In the genomic region with DNA sequence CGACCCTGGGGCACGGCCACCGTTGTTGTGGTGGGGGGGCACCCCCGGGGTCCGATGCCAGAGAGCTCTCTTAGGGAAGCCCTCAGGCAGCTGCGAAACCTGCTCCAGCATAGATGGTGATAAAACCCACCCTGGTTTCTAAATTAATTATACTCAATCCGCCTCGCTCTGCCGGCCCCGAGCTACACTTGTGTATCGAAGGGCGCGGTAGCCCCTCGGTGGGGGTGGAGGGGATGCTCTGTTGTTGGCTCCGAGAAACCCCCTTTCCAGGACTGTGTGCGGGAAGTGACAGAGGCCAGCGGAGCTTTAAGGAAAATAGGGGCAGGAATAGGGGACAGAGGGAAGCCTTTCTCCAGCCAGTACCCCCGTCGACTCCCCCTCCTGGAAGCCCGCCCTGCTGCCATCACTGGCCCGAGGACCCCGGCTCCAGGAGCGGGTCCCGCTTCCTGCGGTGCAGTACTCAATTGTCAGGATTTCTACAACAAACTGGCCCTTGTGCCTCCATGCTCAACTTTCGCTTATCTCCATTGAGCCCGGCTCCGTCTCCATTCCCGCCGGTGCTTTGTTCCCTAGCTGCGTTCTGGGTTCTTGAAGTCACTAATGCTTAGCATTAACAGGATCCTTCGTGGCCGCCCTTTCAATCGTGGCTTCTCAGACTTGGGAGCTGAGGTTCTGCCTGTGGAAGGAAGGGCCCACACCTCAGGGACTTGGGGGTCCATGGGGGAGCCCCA, we compare ENCODE assay signal across 8 cellular contexts.
DNase-seq lines count a peak whose midpoint lies in the region; ATAC-seq and TF ChIP-seq lines count a peak whose summit lies in the region.

No MANE protein-coding gene starts in this region.

- peak overlapping the region; percentile 17 for H3K27ac Mint-ChIP-seq in activated naive CD4-positive, alpha-beta T cell treated with anti-CD3 and anti-CD28 coated beads, Interleukin-2, amount 50 U/mL, for 24 hours
- H3K27ac Mint-ChIP-seq in naive thymus-derived CD8-positive, alpha-beta T cell = no peak overlapping the region

- H2BK15ac ChIP-seq in mesenchymal stem cell (ENCODE audit: low read depth, poor library complexity, severe bottlenecking) = no peak overlapping the region

- H3K4me1 ChIP-seq in mesenchymal stem cell (ENCODE audit: control insufficient read depth, insufficient read depth, low read depth, low read length) (peaks cover 11% of the 10 kb centered on the region), urinary bladder (ENCODE audit: insufficient read depth) (no peaks in the 10 kb centered on the region)

- H3K36me3 ChIP-seq in mesenchymal stem cell (ENCODE audit: control insufficient read depth in 1 of 2, insufficient read depth in 2 of 2, low read depth in 1 of 2, low read length in 2 of 2) (no peaks in the 10 kb centered on the region), urinary bladder (ENCODE audit: insufficient read depth) (no peaks in the 10 kb centered on the region)

- H2AFZ ChIP-seq in mesenchymal stem cell (ENCODE audit: low read depth, low read length) = no peak overlapping the region

- 6% methylated on average over 22 of the region's 34 CpGs for WGBS in mesenchymal stem cell
- WGBS in urinary bladder = 11% methylated on average over 34 of the region's 34 CpGs

- H3K4ac ChIP-seq in mesenchymal stem cell (ENCODE audit: low read depth in 1 of 2, low read length in 2 of 2) = no peak overlapping the region

- H3K9me3 Mint-ChIP-seq in activated naive CD4-positive, alpha-beta T cell treated with anti-CD3 and anti-CD28 coated beads, Interleukin-2, amount 50 U/mL, for 24 hours = no peaks in the 10 kb centered on the region
- no peaks in the 10 kb centered on the region for H3K9me3 Mint-ChIP-seq in naive thymus-derived CD8-positive, alpha-beta T cell

- peak overlapping the region in 1 of 2 experiments; percentile 78 for H2BK12ac ChIP-seq in mesenchymal stem cell (ENCODE audit: low read length in 2 of 2)

- H3K14ac ChIP-seq in mesenchymal stem cell (ENCODE audit: low read length in 2 of 2) = no peak overlapping the region

- H3K9ac ChIP-seq in mesenchymal stem cell (ENCODE audit: low read length) = no peak overlapping the region

- peak overlapping the region; percentile 43 to 76 for H3K18ac ChIP-seq in mesenchymal stem cell (ENCODE audit: low read depth in 1 of 2, low read length in 2 of 2)

- ATAC-seq in naive thymus-derived CD8-positive, alpha-beta T cell = no peak

- peaks cover 28 to 87% of the 10 kb centered on the region in 2 experiments for H3K27me3 ChIP-seq in mesenchymal stem cell (ENCODE audit: control insufficient read depth in 1 of 2, insufficient read depth in 1 of 2, low read length in 2 of 2)

- DNase-seq in activated naive CD4-positive, alpha-beta T cell (lab: John Stamatoyannopoulos, UW) = no peak
- DNase-seq in cardiac fibroblast (ENCODE audit: low read depth in 2 of 2) (no peak), mesenchymal stem cell (no peak), T-helper 2 cell (no peak), NCI-H187 (lab: John Stamatoyannopoulos, UW) (no peak)
- no peak for DNase-seq in naive thymus-derived CD8-positive, alpha-beta T cell

- TF ChIP-seq CTCF in cardiac fibroblast (IDR thresholded peaks at IDR 0.05; ENCODE audit: low read depth, low read length) = no peak

- peak overlapping the region; percentile 94 for H3K4me2 ChIP-seq in mesenchymal stem cell (ENCODE audit: low read length, poor library complexity, severe bottlenecking)

- H2AK5ac ChIP-seq in mesenchymal stem cell (ENCODE audit: low read length, severe bottlenecking) = no peak overlapping the region

- no peaks in the 10 kb centered on the region for H3K4me1 Mint-ChIP-seq in activated naive CD4-positive, alpha-beta T cell treated with anti-CD3 and anti-CD28 coated beads, Interleukin-2, amount 50 U/mL, for 24 hours
- H3K4me1 Mint-ChIP-seq in naive thymus-derived CD8-positive, alpha-beta T cell = peaks cover 0 to 2% (median 0%) of the 10 kb centered on the region in 4 donors

- no peaks in the 10 kb centered on the region for H3K79me1 ChIP-seq in mesenchymal stem cell (replicated peaks; ENCODE audit: low read length, poor library complexity, severe bottlenecking)

- H4K91ac ChIP-seq in mesenchymal stem cell (ENCODE audit: low read length) = no peak overlapping the region

- H2BK5ac ChIP-seq in mesenchymal stem cell (ENCODE audit: low read depth, low read length, poor library complexity, severe bottlenecking) = no peak overlapping the region

- H3K9me3 ChIP-seq in mesenchymal stem cell (ENCODE audit: control insufficient read depth, low read length) = peaks cover 4% of the 10 kb centered on the region

- H3K27ac ChIP-seq in mesenchymal stem cell (ENCODE audit: low read length, poor library complexity, severe bottlenecking) (no peak overlapping the region), urinary bladder (ENCODE audit: low read depth) (peak overlapping the region; percentile 23)

- POLR2A ChIA-PET in naive thymus-derived CD8-positive, alpha-beta T cell (lab: Charles Lee) = no interaction called here

- peaks cover 9% of the 10 kb centered on the region for H3K27me3 Mint-ChIP-seq in activated naive CD4-positive, alpha-beta T cell treated with anti-CD3 and anti-CD28 coated beads, Interleukin-2, amount 50 U/mL, for 24 hours
- H3K27me3 Mint-ChIP-seq in naive thymus-derived CD8-positive, alpha-beta T cell = peaks cover 4 to 41% (median 22%) of the 10 kb centered on the region in 5 donors

- H4K8ac ChIP-seq in mesenchymal stem cell (ENCODE audit: low read length) = no peak overlapping the region

- peak overlapping the region; percentile 65 for H3K4me3 Mint-ChIP-seq in activated naive CD4-positive, alpha-beta T cell treated with anti-CD3 and anti-CD28 coated beads, Interleukin-2, amount 50 U/mL, for 24 hours
- peak overlapping the region in 5 of 10 donors; percentile 9 to 54 (median 31) for H3K4me3 Mint-ChIP-seq in naive thymus-derived CD8-positive, alpha-beta T cell

- no peak overlapping the region for H2BK120ac ChIP-seq in mesenchymal stem cell (ENCODE audit: low read depth, low read length)

- no peaks in the 10 kb centered on the region for H3K36me3 Mint-ChIP-seq in activated naive CD4-positive, alpha-beta T cell treated with anti-CD3 and anti-CD28 coated beads, Interleukin-2, amount 50 U/mL, for 24 hours
- H3K36me3 Mint-ChIP-seq in naive thymus-derived CD8-positive, alpha-beta T cell = no peaks in the 10 kb centered on the region

- no peak overlapping the region for H3K23ac ChIP-seq in mesenchymal stem cell (ENCODE audit: low read length in 2 of 2)

- H3K4me3 ChIP-seq in cardiac fibroblast (replicated peaks in 1 of 2; ENCODE audit: low read depth in 2 of 2, low read length in 2 of 2) (peak overlapping the region; percentile 32 to 41), mesenchymal stem cell (ENCODE audit: insufficient read depth in 1 of 2, low read depth in 1 of 2, low read length in 2 of 2) (peak overlapping the region; percentile 39 to 62), urinary bladder (ENCODE audit: low read depth, low read length) (peak overlapping the region; percentile 42)
